In the genomic region with DNA sequence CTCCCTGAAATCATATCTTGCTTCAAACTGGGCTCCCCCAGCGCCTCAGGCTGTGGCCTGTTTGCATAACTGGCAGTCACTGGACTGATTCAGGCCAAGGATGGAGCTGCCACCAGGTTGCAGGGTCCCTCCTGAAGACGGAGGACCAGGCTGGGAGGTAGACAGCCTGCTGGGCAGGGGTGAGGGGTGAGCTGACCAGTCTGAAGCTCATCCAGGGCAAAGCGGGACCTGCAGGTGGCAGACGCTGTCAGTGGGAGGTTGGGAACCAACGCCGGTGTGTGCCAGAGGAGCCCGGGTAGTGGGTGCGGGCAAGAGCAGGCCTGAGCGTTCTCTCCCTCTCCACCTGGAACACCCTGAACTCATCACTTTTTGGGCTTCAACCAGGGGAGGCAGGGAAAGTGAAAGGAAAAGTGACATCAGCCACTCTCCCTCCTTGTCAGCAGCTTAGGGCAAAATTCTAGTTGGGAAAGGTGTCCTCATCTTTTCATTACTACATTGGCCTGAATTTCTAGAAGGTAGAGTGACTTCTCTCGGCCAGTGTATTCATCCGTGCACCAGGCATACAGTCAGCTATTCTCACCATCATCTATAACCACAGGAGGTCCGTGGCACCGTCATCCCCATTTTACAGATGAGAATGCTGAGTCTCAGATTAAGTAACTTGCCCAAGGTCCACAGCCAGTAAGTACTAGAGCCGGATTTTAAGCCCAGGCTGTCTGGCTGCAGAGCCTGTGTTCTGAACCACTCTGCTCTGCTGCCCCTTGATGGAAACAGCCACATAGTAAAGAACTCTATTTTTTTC, we compare ENCODE assay signal across 1 cellular context.
TF ChIP-seq lines count a peak whose summit lies in the region.

No MANE protein-coding gene starts in this region.

TF ChIP-seq in GM23338, 12 proteins besides CTCF, POLR2A, EP300 and RAD21 (continued from another document):
- TF ChIP-seq, protein P1, sequence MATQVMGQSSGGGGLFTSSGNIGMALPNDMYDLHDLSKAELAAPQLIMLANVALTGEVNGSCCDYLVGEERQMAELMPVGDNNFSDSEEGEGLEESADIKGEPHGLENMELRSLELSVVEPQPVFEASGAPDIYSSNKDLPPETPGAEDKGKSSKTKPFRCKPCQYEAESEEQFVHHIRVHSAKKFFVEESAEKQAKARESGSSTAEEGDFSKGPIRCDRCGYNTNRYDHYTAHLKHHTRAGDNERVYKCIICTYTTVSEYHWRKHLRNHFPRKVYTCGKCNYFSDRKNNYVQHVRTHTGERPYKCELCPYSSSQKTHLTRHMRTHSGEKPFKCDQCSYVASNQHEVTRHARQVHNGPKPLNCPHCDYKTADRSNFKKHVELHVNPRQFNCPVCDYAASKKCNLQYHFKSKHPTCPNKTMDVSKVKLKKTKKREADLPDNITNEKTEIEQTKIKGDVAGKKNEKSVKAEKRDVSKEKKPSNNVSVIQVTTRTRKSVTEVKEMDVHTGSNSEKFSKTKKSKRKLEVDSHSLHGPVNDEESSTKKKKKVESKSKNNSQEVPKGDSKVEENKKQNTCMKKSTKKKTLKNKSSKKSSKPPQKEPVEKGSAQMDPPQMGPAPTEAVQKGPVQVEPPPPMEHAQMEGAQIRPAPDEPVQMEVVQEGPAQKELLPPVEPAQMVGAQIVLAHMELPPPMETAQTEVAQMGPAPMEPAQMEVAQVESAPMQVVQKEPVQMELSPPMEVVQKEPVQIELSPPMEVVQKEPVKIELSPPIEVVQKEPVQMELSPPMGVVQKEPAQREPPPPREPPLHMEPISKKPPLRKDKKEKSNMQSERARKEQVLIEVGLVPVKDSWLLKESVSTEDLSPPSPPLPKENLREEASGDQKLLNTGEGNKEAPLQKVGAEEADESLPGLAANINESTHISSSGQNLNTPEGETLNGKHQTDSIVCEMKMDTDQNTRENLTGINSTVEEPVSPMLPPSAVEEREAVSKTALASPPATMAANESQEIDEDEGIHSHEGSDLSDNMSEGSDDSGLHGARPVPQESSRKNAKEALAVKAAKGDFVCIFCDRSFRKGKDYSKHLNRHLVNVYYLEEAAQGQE (IDR thresholded peaks at IDR 0.05; ENCODE audit: unreplicated experiment) = no peak
